In genomic region chr17:78040561-78041400, GRCh38 we compare ENCODE assay signal across 10 cellular contexts.
DNase-seq lines count a peak whose midpoint lies in the region; ATAC-seq, FAIRE-seq and TF ChIP-seq lines count a peak whose summit lies in the region.
"Had no signal": no experiment of that assay in that cellular context is flagged by ENCODE, and none has a peak within 500 bp of the region (broad histone marks: within the 10 kb centered on the region; RNA-seq: fewer than 3 reads in every experiment).

No MANE protein-coding gene starts in this region.

- peak overlapping the region; percentile 100 for H2AFZ ChIP-seq in osteoblast (ENCODE audit: low read length)

- DNase-seq in AG04450 (ENCODE audit: low read depth, low spot score) (no peak), H54 (ENCODE audit: insufficient read length, low spot score) (peak; percentile 71), NOMO-1 treated with DMSO at 0.1 percent for 48 hours (lab: John Stamatoyannopoulos, UW; ENCODE audit: unreplicated experiment) (peak; percentile 75), fibroblast of the aortic adventitia (ENCODE audit: low read depth) (peak; percentile 62), osteoblast (ENCODE audit: insufficient read length, low spot score, missing footprints) (peak; percentile 89)
- DNase-seq in activated effector memory CD4-positive, alpha-beta T cell treated with Interleukin-2 at 50 U/mL for 16 hours = peak; percentile 23

- peak overlapping the region; percentile 78 for H3K4me2 ChIP-seq in osteoblast (ENCODE audit: insufficient read depth, low read length)

- no peaks in the 10 kb centered on the region for H3K36me3 ChIP-seq in osteoblast (ENCODE audit: insufficient read depth, low read length)

- H3K9me3 ChIP-seq in AG04450 (ENCODE audit: control insufficient read depth, insufficient read depth, low read length) = peaks cover 3% of the 10 kb centered on the region; the same call in 1 of the 2 replicates
- H3K9me3 ChIP-seq in osteoblast (ENCODE audit: low read depth, low read length) = no peaks in the 10 kb centered on the region

- no peaks in the 10 kb centered on the region for H4K20me1 ChIP-seq in osteoblast (ENCODE audit: insufficient read depth, low read length)

- H3K27ac ChIP-seq in AG04450 (ENCODE audit: low read depth, low read length) (peak overlapping the region; percentile 89), osteoblast (ENCODE audit: low read depth, low read length) (peak overlapping the region; percentile 96)

- TF ChIP-seq POLR2A in H54 (IDR thresholded peaks at IDR 0.05; ENCODE audit: low read depth, low read length) = peak; percentile 83

- FAIRE-seq in H54 (lab: Jason Lieb, UNC) = no peak
- FAIRE-seq: GM18507, islet of Langerhans had no signal

- CTCF ChIA-PET in AG04450 (lab: Charles Lee) = interaction anchor here (0.8 to 3.7 kb wide), 7 partner anchors 9 to 27 kb away, joined by 3 to 23 read pairs (median 6); no protein-coding TSS in a partner anchor

- no peaks in the 10 kb centered on the region for H3K27me3 ChIP-seq in AG04450 (ENCODE audit: control insufficient read depth, insufficient read depth, low read length)
- H3K27me3 ChIP-seq in osteoblast (ENCODE audit: insufficient read depth, low read length) = no peaks in the 10 kb centered on the region

- POLR2A ChIA-PET in AG04450 (lab: Yijun Ruan, JAX) = interaction anchor here (1.7 to 3.4 kb wide), 2 partner anchors 9 to 83 kb away, joined by 10 to 26 read pairs; partner anchors contain the start of gene TNRC6C

- peak; percentile 17; the same call in 1 of the 2 replicates for TF ChIP-seq CTCF in AG04450 (IDR thresholded peaks at IDR 0.05; ENCODE audit: low read depth, low read length)
- peak; percentile 6 for TF ChIP-seq CTCF in fibroblast of the aortic adventitia (IDR thresholded peaks at IDR 0.05; ENCODE audit: insufficient read depth, low read length)
- TF ChIP-seq CTCF in osteoblast (IDR thresholded peaks at IDR 0.05; ENCODE audit: extremely low read depth, low read depth, low read length) = peak; percentile 7

- H3K4me1 ChIP-seq in osteoblast (ENCODE audit: insufficient read depth, low read length) = peaks cover 10% of the 10 kb centered on the region

- peak overlapping the region; percentile 73 for H3K4me3 ChIP-seq in AG04450 (ENCODE audit: low read depth, low read length)
- H3K4me3 ChIP-seq in fibroblast of the aortic adventitia (ENCODE audit: low read depth, low read length) = peak overlapping the region; percentile 71
- H3K4me3 ChIP-seq in osteoblast (ENCODE audit: insufficient read depth, low read length) = peak overlapping the region; percentile 94

- H3K79me2 ChIP-seq in osteoblast (ENCODE audit: insufficient read depth, low read length) = peaks cover 19% of the 10 kb centered on the region

- ATAC-seq in HG03135 (IDR thresholded peaks at IDR 0.05; ENCODE audit: unreplicated experiment) (no peak), HG03442 (IDR thresholded peaks at IDR 0.05; ENCODE audit: unreplicated experiment) (no peak)
